ENCODE assay signal across 8 cellular contexts in genomic region chr5:116137544-116138378, GRCh38. TPM values are rescaled to one million over a fixed set of nuclear protein-coding genes. Genes with fewer than 3 reads are reported as not detected.
DNase-seq lines count a peak whose midpoint lies in the region; ATAC-seq and TF ChIP-seq lines count a peak whose summit lies in the region.

No MANE protein-coding gene starts in this region.

- no peak overlapping the region for H2BK5ac ChIP-seq in IMR-90 (ENCODE audit: low read depth, low read length, poor library complexity, severe bottlenecking)
- H2BK5ac ChIP-seq in mesendoderm (ENCODE audit: low read length) = no peak overlapping the region

- H3K4me2 ChIP-seq in IMR-90 (ENCODE audit: low read depth, low read length) (no peak overlapping the region), OCI-LY3 (ENCODE audit: low read length) (no peak overlapping the region), mesendoderm (ENCODE audit: low read length) (no peak overlapping the region)

- no TSS peak for BruUV-seq in IMR-90 (replicated peaks; lab: Mats Ljungman, UMichigan)

- H3K4me3 ChIP-seq in IMR-90 (ENCODE audit: insufficient read depth, low read depth, low read length) (no peak overlapping the region), OCI-LY3 (ENCODE audit: low read length) (no peak overlapping the region), mesendoderm (ENCODE audit: low read length) (no peak overlapping the region)

- ATAC-seq in IMR-90 (ENCODE audit: low read depth) = peak; percentile 62
- no peak for ATAC-seq in GM21737 (IDR thresholded peaks at IDR 0.05; ENCODE audit: unreplicated experiment)

- TF ChIP-seq RAD21 in IMR-90 (IDR thresholded peaks at IDR 0.05; ENCODE audit: low read length) = peak; percentile 87

- no peak overlapping the region for H3K56ac ChIP-seq in IMR-90 (ENCODE audit: extremely low read depth, insufficient read depth, low read length)
- no peak overlapping the region for H3K56ac ChIP-seq in mesendoderm (ENCODE audit: low read length)

- H2AK9ac ChIP-seq in IMR-90 (replicated peaks; ENCODE audit: low read depth, low read length, poor library complexity) = no peak overlapping the region

- H3K4me1 ChIP-seq in IMR-90 (ENCODE audit: control insufficient read depth, insufficient read depth, low read length) (no peaks in the 10 kb centered on the region), OCI-LY3 (ENCODE audit: low read length) (peaks cover 10% of the 10 kb centered on the region), mesendoderm (ENCODE audit: control insufficient read depth, low read depth, low read length) (no peaks in the 10 kb centered on the region)

- in situ Hi-C loops in IMR-90 (cut with MboI; ENCODE audit: low sequenced_read_pairs) = no loop called here

- POLR2A ChIA-PET in IMR-90 (lab: Charles Lee; ENCODE audit: unreplicated experiment) = no interaction called here

- peak; percentile 42 for DNase-seq in A172 (ENCODE audit: low spot score)
- DNase-seq in GM10266 (ENCODE audit: extremely low spot score) = peak; percentile 20
- DNase-seq in IMR-90 = peak; percentile 62
- DNase-seq in dermis blood vessel endothelial cell = peak; percentile 76
- DNase-seq in mesendoderm = peak; percentile 66
- no peak for DNase-seq in stimulated activated CD4-positive, alpha-beta T cell treated with anti-CD3 and anti-CD28 coated beads, Interleukin-4, amount 100 ng/mL, for 1 hour

- H3K27me3 ChIP-seq in IMR-90 (ENCODE audit: control insufficient read depth, insufficient read depth, low read length) (no peaks in the 10 kb centered on the region), OCI-LY3 (ENCODE audit: low read depth, low read length) (no peaks in the 10 kb centered on the region), mesendoderm (ENCODE audit: insufficient read depth, low read length, poor library complexity) (no peaks in the 10 kb centered on the region)

- H2AK5ac ChIP-seq in IMR-90 (ENCODE audit: low read depth, low read length) (no peak overlapping the region), mesendoderm (ENCODE audit: low read length) (no peak overlapping the region)

- no peak overlapping the region for H2AFZ ChIP-seq in IMR-90 (replicated peaks; ENCODE audit: low read length, poor library complexity)
- H2AFZ ChIP-seq in OCI-LY3 (ENCODE audit: low read depth, low read length) = no peak overlapping the region

- H4K5ac ChIP-seq in IMR-90 (ENCODE audit: low read depth, low read length) (no peak overlapping the region), mesendoderm (ENCODE audit: low read length) (no peak overlapping the region)

- H3K27ac ChIP-seq in IMR-90 (ENCODE audit: insufficient read depth, low read length) = no peak overlapping the region
- no peak overlapping the region for H3K27ac ChIP-seq in OCI-LY3 (ENCODE audit: low read length)
- no peak overlapping the region for H3K27ac ChIP-seq in mesendoderm (ENCODE audit: low read depth, low read length)

- H3K79me2 ChIP-seq in OCI-LY3 (ENCODE audit: low read length) (no peaks in the 10 kb centered on the region), mesendoderm (ENCODE audit: control insufficient read depth, insufficient read depth, low read length) (no peaks in the 10 kb centered on the region)

- dilution Hi-C loops in IMR-90 (cut with HindIII; ENCODE audit: low sequenced_read_pairs, unreplicated experiment) = no loop called here

- H4K91ac ChIP-seq in IMR-90 (ENCODE audit: insufficient read depth, low read depth, low read length) = no peak overlapping the region

- H3K36me3 ChIP-seq in IMR-90 (ENCODE audit: control insufficient read depth, insufficient read depth, low read length) = no peaks in the 10 kb centered on the region
- peaks cover 4% of the 10 kb centered on the region for H3K36me3 ChIP-seq in OCI-LY3 (replicated peaks; ENCODE audit: low read depth, low read length)
- H3K36me3 ChIP-seq in mesendoderm (ENCODE audit: control insufficient read depth, insufficient read depth, low read length) = no peaks in the 10 kb centered on the region

- no peak overlapping the region; a peak in 1 of 4 replicates for H4K8ac ChIP-seq in IMR-90 (ENCODE audit: low read depth in 2 of 2, low read length in 2 of 2)
- H4K8ac ChIP-seq in mesendoderm (ENCODE audit: low read depth, low read length) = no peak overlapping the region

- intact Hi-C loops in IMR-90 (cut with micrococcal nuclease) = loop anchor here (2.0 to 5.0 kb wide), 4 partner anchors 225 to 435 kb away; partner anchors contain the start of gene SEMA6A

- H3K9me1 ChIP-seq in IMR-90 (ENCODE audit: insufficient read depth, low read length) = no peaks in the 10 kb centered on the region

- H3K14ac ChIP-seq in IMR-90 (replicated peaks; ENCODE audit: low read depth, low read length) = no peak overlapping the region

- H3K9ac ChIP-seq in IMR-90 (ENCODE audit: low read depth, low read length) = no peak overlapping the region
- H3K9ac ChIP-seq in OCI-LY3 (ENCODE audit: low read length) = no peak overlapping the region
- H3K9ac ChIP-seq in mesendoderm (ENCODE audit: low read length) = no peak overlapping the region

- TF ChIP-seq CTCF in GM10266 (IDR thresholded peaks at IDR 0.05; ENCODE audit: control insufficient read depth, insufficient read depth, low read depth, missing control alignments) (peak; percentile 64), IMR-90 (conservative IDR thresholded peaks at IDR 0.05; ENCODE audit: low read depth, low read length) (peak; percentile 79), OCI-LY3 (IDR thresholded peaks at IDR 0.05; ENCODE audit: low read depth, low read length) (peak; percentile 69)

- H3K79me1 ChIP-seq in IMR-90 (ENCODE audit: low read depth in 1 of 2, low read length in 2 of 2) = no peaks in the 10 kb centered on the region
- no peaks in the 10 kb centered on the region for H3K79me1 ChIP-seq in mesendoderm (ENCODE audit: low read length)

- H3K9me3 ChIP-seq in IMR-90 (ENCODE audit: control insufficient read depth, insufficient read depth, low read length) (no peaks in the 10 kb centered on the region), OCI-LY3 (ENCODE audit: insufficient read depth, low read length) (no peaks in the 10 kb centered on the region)

- no peak overlapping the region for H2BK20ac ChIP-seq in IMR-90 (ENCODE audit: low read depth, low read length)

- H2BK15ac ChIP-seq in IMR-90 (ENCODE audit: low read depth, low read length) (no peak overlapping the region), mesendoderm (replicated peaks; ENCODE audit: low read depth) (no peak overlapping the region)

- no peak overlapping the region for H2BK120ac ChIP-seq in IMR-90 (ENCODE audit: low read depth, low read length)
- H2BK120ac ChIP-seq in mesendoderm (ENCODE audit: low read depth, low read length) = no peak overlapping the region

- H3K4ac ChIP-seq in IMR-90 (ENCODE audit: low read depth, low read length) = no peak overlapping the region
- H3K4ac ChIP-seq in mesendoderm (ENCODE audit: low read depth, low read length) = no peak overlapping the region

- CTCF ChIA-PET in IMR-90 (lab: Yijun Ruan, JAX) = interaction anchor here (0.9 to 1.3 kb wide), 3 partner anchors 16 to 420 kb away, joined by 3 to 4 read pairs (median 3); no protein-coding TSS in a partner anchor

- WGBS in IMR-90 (ENCODE audit: extremely low coverage in 2 of 2, insufficient read length in 1 of 2), 2 experiments = no CpG with 5 or more reads among the region's 4 CpGs
- WGBS in mesendoderm (ENCODE audit: extremely low coverage, insufficient coverage, low lambda C conversion rate) = no CpG with 5 or more reads among the region's 4 CpGs

- H3K18ac ChIP-seq in IMR-90 (ENCODE audit: low read depth, low read length) = no peak overlapping the region
- H3K18ac ChIP-seq in mesendoderm (ENCODE audit: low read length) = no peak overlapping the region

- H4K20me1 ChIP-seq in IMR-90 (ENCODE audit: insufficient read depth, low read length) (no peaks in the 10 kb centered on the region), OCI-LY3 (ENCODE audit: insufficient read depth, low read length) (peaks cover 4% of the 10 kb centered on the region; the same call in 1 of the 2 replicates)

- H3K23ac ChIP-seq in IMR-90 (ENCODE audit: low read depth, low read length) (no peak overlapping the region), mesendoderm (ENCODE audit: low read length) (no peak overlapping the region)

- TF ChIP-seq POLR2A in IMR-90 (IDR thresholded peaks at IDR 0.05; ENCODE audit: low read depth, low read length) = no peak

TF ChIP-seq in IMR-90, 13 proteins besides CTCF, POLR2A, EP300 and RAD21:
- TF ChIP-seq RCOR1 (IDR thresholded peaks at IDR 0.05; ENCODE audit: insufficient replicate concordance, low read length) = no peak
- 0 out of 2 replicates have a peak, but pooled peaks have one; percentile 6 for TF ChIP-seq MAFK (IDR thresholded peaks at IDR 0.05; ENCODE audit: low read depth, low read length)
- TF ChIP-seq SMC3 (IDR thresholded peaks at IDR 0.05; ENCODE audit: low read depth, low read length) = peak; percentile 59
- no peak for TF ChIP-seq MXI1 (IDR thresholded peaks at IDR 0.05; ENCODE audit: borderline replicate concordance, low read depth, low read length)

RNA-seq across cellular contexts. Expression of gene COMMD10, which starts 52.9 kb away (rescaled TPM):
- total RNA-seq in A172 (2014; rRNA removed; shearing (Covaris generic)) = 65.6 and 68.1 TPM in 2 replicates
- total RNA-seq in IMR-90 (2012; rRNA removed) (20.4 and 35.8 TPM in 2 replicates), dermis blood vessel endothelial cell (35.7 and 41.5 TPM in 2 replicates)
- polyA plus RNA-seq in IMR-90 (2012; rRNA removed) = 9.5 and 12.8 TPM in 2 replicates
- polyA plus RNA-seq in IMR-90 (2012; cell fraction: cytosol; rRNA removed) = 1.8 and 2.3 TPM in 2 replicates
- 0.90 and 6.6 TPM in 2 replicates for polyA plus RNA-seq in IMR-90 (2012; cell fraction: nucleus; rRNA removed; ENCODE audit: low replicate concordance)
- polyA plus RNA-seq in mesendoderm (2013, experiment 1 of 2) = 43.6 TPM
- 41.2 TPM for polyA plus RNA-seq in mesendoderm (2013, experiment 2 of 2)
